21 cellular contexts compared by ENCODE assay signal in genomic region chr11:132311703-132312102, GRCh38.
"Had no signal": no experiment of that assay in that cellular context is flagged by ENCODE, and none has a peak within 500 bp of the region (broad histone marks: within the 10 kb centered on the region; RNA-seq: fewer than 3 reads in every experiment).

No MANE protein-coding gene starts in this region.

- DNase-seq: activated B cell treated with CpG ODN at 0.5 μM for 24 hours; activated CD4-positive, alpha-beta T cell treated with anti-CD3 and anti-CD28 coated beads for 36 hours; activated CD8-positive, alpha-beta memory T cell treated with anti-CD3 and anti-CD28 coated beads for 24 hours; activated effector memory CD4-positive, alpha-beta T cell treated with Interleukin-2 at 50 U/mL for 16 hours; activated naive CD4-positive, alpha-beta T cell treated with Interleukin-2 at 50 U/mL for 16 hours; endodermal cell; foreskin melanocyte; glutamatergic neuron; left lung; naive B cell; stimulated activated CD4-positive, alpha-beta T cell treated with anti-CD3 and anti-CD28 coated beads, Interleukin-15, amount 100 ng/mL, for 24 hours; stimulated activated CD4-positive, alpha-beta T cell treated with anti-CD3 and anti-CD28 coated beads, Interleukin-2, amount 100 ng/mL, for 24 hours; stimulated activated naive CD4-positive, alpha-beta T cell; testis; trophoblast cell had no signal

- H3K9me3 ChIP-seq: ascending aorta, esophagus muscularis mucosa, left lung, right atrium auricular region, testis had no signal

- H2AFZ ChIP-seq: parathyroid adenoma had no signal

- H3K9ac ChIP-seq: parathyroid adenoma had no signal

- H3K27me3 ChIP-seq: ascending aorta, brain microvascular endothelial cell, esophagus muscularis mucosa, left lung, right atrium auricular region, testis had no signal

- H3K4me1 ChIP-seq: ascending aorta, left lung, parathyroid adenoma, testis had no signal

- H3K36me3 ChIP-seq: ascending aorta, brain microvascular endothelial cell, esophagus muscularis mucosa, left lung, right atrium auricular region had no signal

- H3K27ac ChIP-seq: ascending aorta, brain microvascular endothelial cell, esophagus muscularis mucosa, left lung, parathyroid adenoma, testis had no signal

- H3K4me3 ChIP-seq: ascending aorta, esophagus muscularis mucosa, left lung, lung, right atrium auricular region, testis had no signal
